ENCODE assay signal across 8 cellular contexts in genomic region chr11:119320593-119321524, GRCh38. TPM values are rescaled to one million over a fixed set of nuclear protein-coding genes. Genes with fewer than 3 reads are reported as not detected.
DNase-seq lines count a peak whose midpoint lies in the region; ATAC-seq and TF ChIP-seq lines count a peak whose summit lies in the region.

No MANE protein-coding gene starts in this region.

- ATAC-seq in sciatic nerve: peak; percentile 46

- H3K27me3 ChIP-seq in NT2/D1 (ENCODE audit: insufficient read depth, insufficient read length) (peaks cover 8% of the 10 kb centered on the region), ascending aorta (no peaks in the 10 kb centered on the region), hepatocyte (peaks cover 24% of the 10 kb centered on the region)

- peaks cover 15% of the 10 kb centered on the region for H3K4me1 ChIP-seq in NT2/D1 (ENCODE audit: insufficient read depth, insufficient read length)
- peaks cover 16 to 43% of the 10 kb centered on the region in 2 donors for H3K4me1 ChIP-seq in ascending aorta
- peaks cover 21% of the 10 kb centered on the region for H3K4me1 ChIP-seq in hepatocyte (ENCODE audit: insufficient read depth)

- H2AFZ ChIP-seq in hepatocyte: peak overlapping the region; percentile 92

- H3K27ac ChIP-seq in ascending aorta: peak overlapping the region; percentile 98 to 99
- H3K27ac ChIP-seq in hepatocyte: peak overlapping the region; percentile 56

- no peaks in the 10 kb centered on the region for H3K79me2 ChIP-seq in hepatocyte

- peak overlapping the region; percentile 75 for H3K9ac ChIP-seq in NT2/D1 (ENCODE audit: insufficient read length, low read depth)

- H3K9me2 ChIP-seq in hepatocyte (replicated peaks; ENCODE audit: insufficient read depth): no peaks in the 10 kb centered on the region

- peak overlapping the region; percentile 61 for H3K4me3 ChIP-seq in GM12864 (ENCODE audit: low read depth, low read length)
- H3K4me3 ChIP-seq in NT2/D1 (ENCODE audit: insufficient read length, low read depth): peak overlapping the region; percentile 39
- H3K4me3 ChIP-seq in ascending aorta: peak overlapping the region; percentile 50 to 64
- H3K4me3 ChIP-seq in hepatocyte: peak overlapping the region; percentile 63

- H3K4me2 ChIP-seq in hepatocyte: peak overlapping the region; percentile 98

- DNase-seq in GM12864 (ENCODE audit: low read depth): no peak
- peak; percentile 70 for DNase-seq in HCEC 1CT
- DNase-seq in NT2/D1 (ENCODE audit: low read depth, low spot score): no peak
- peak in 1 of 2 donors; percentile 87 for DNase-seq in ascending aorta (ENCODE audit: low spot score in 2 of 2)
- peak; percentile 67 for DNase-seq in hepatocyte (ENCODE audit: low spot score)
- peak; percentile 81 for DNase-seq in sciatic nerve (ENCODE audit: low spot score)
- no peak for DNase-seq in NCI-H1436 treated with DMSO at 0.1 percent for 48 hours (lab: John Stamatoyannopoulos, UW)
- DNase-seq in DMS79 treated with DMSO at 0.1 percent for 48 hours (lab: John Stamatoyannopoulos, UW): no peak

- 5% methylated on average over 30 of the region's 64 CpGs for WGBS in hepatocyte (ENCODE audit: low lambda C conversion rate, missing lambda C conversion rate)

- no peaks in the 10 kb centered on the region for H3K36me3 ChIP-seq in NT2/D1 (ENCODE audit: insufficient read depth, insufficient read length, low read length)
- no peaks in the 10 kb centered on the region for H3K36me3 ChIP-seq in ascending aorta
- H3K36me3 ChIP-seq in hepatocyte (replicated peaks; ENCODE audit: insufficient read depth, low read depth): no peaks in the 10 kb centered on the region

- intact Hi-C loops in ascending aorta (cut with DNase I) (loop anchor here (2.0 kb wide), 2 partner anchors 18 to 60 kb away; partner anchors contain the start of gene USP2), sciatic nerve (cut with DNase I) (no loop called here)

- no peaks in the 10 kb centered on the region for H4K20me1 ChIP-seq in hepatocyte (ENCODE audit: insufficient read depth, poor library complexity, severe bottlenecking)

- no peak for TF ChIP-seq CTCF in GM12864 (IDR thresholded peaks at IDR 0.05; ENCODE audit: low read depth, low read length, missing control alignments)
- TF ChIP-seq CTCF in ascending aorta (IDR thresholded peaks at IDR 0.05): no peak
- no peak for TF ChIP-seq CTCF in hepatocyte (IDR thresholded peaks at IDR 0.05; ENCODE audit: poor library complexity)

- no peaks in the 10 kb centered on the region for H3K9me3 ChIP-seq in NT2/D1 (ENCODE audit: insufficient read depth, low read length)
- H3K9me3 ChIP-seq in ascending aorta: no peaks in the 10 kb centered on the region
- H3K9me3 ChIP-seq in hepatocyte (ENCODE audit: low read depth): no peaks in the 10 kb centered on the region

RNA-seq across cellular contexts. Expression of gene MCAM, which starts 3.9 kb away (rescaled TPM):
- total RNA-seq in ascending aorta: 2,975 TPM
- 8.7 and 35.4 TPM in 2 replicates for total RNA-seq in hepatocyte
- polyA plus RNA-seq in hepatocyte: 5.1 and 6.1 TPM in 2 replicates
- 146 TPM for total RNA-seq in sciatic nerve

RNA-seq across cellular contexts. Expression of gene RNF26, which starts 13.5 kb away (rescaled TPM):
- total RNA-seq in ascending aorta: 16.8 TPM
- 15.5 and 15.8 TPM in 2 replicates for total RNA-seq in hepatocyte
- 35.5 and 46.9 TPM in 2 replicates for polyA plus RNA-seq in hepatocyte
- 17.4 TPM for total RNA-seq in sciatic nerve

RNA-seq across cellular contexts. Expression of gene C1QTNF5, which starts 19.8 kb away (rescaled TPM):
- total RNA-seq in ascending aorta (95.8 TPM), hepatocyte (12.5 and 13.7 TPM in 2 replicates), sciatic nerve (27.7 TPM)
- 18.0 and 23.6 TPM in 2 replicates for polyA plus RNA-seq in hepatocyte

RNA-seq across cellular contexts. Expression of gene MFRP, which starts 25.6 kb away (rescaled TPM):
- total RNA-seq in ascending aorta (not detected), hepatocyte (0.08 TPM in 1 of 2 replicates, not detected in the other), sciatic nerve (not detected)
- not detected in 2 replicates for polyA plus RNA-seq in hepatocyte

Comparison
In these comparisons a context has a peak if more than half of its experiments do, and no peak if none do; other contexts are left out.
1. DNase-seq: peak in HCEC 1CT (single experiment), hepatocyte (single experiment) and sciatic nerve (single experiment); none in GM12864 (single experiment), NT2/D1 (single experiment), NCI-H1436 treated with DMSO at 0.1 percent for 48 hours (single experiment) and DMS79 treated with DMSO at 0.1 percent for 48 hours (single experiment).
2. RNA of gene MCAM, which starts 3.9 kb away (total RNA-seq): 2,975 TPM in ascending aorta (single experiment); 146 TPM in sciatic nerve (single experiment) and 8.7 to 35.4 TPM in hepatocyte; every median in the first group is over 10 times any median in the second.
3. Peak in every context shown above with its lines, with median percentiles within 50 percentile points of each other: H3K4me3 ChIP-seq.